20 cellular contexts compared by ENCODE assay signal in the genomic region with DNA sequence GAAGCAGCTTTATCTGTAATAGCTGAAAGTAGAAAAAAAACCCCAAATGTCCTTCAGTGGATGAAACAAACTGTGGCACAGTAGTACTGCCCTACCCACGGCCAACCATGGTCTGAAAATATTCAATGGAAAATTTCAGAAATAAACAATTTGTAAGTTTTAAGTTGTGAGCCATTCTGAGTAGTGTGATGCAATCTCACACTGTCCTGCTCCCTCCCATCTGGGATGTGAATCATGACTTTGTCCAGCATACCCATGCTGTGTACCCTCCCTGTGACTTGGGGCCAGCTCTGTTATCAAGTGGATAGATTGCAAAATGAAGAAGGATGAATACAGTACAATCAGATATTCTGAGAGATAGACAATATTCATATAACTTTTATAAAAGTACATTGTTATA.
DNase-seq lines count a peak whose midpoint lies in the region; ATAC-seq, FAIRE-seq and TF ChIP-seq lines count a peak whose summit lies in the region.
"Had no signal": no experiment of that assay in that cellular context is flagged by ENCODE, and none has a peak within 500 bp of the region (broad histone marks: within the 10 kb centered on the region; RNA-seq: fewer than 3 reads in every experiment).

No MANE protein-coding gene starts in this region.

- DNase-seq in HTR-8/SVneo (ENCODE audit: insufficient read length, low spot score) = no peak
- DNase-seq in adipocyte (ENCODE audit: low read depth) = peak; percentile 58
- DNase-seq in fibroblast of the conjunctiva (ENCODE audit: low read depth) = peak; percentile 13
- no peak for DNase-seq in smooth muscle cell (lab: John Stamatoyannopoulos, UW; ENCODE audit: unreplicated experiment)
- no peak for DNase-seq in activated CD8-positive, alpha-beta memory T cell treated with anti-CD3 and anti-CD28 coated beads, Interleukin-2, amount 50 U/mL, for 4 hours
- DNase-seq in type B pancreatic cell (ENCODE audit: extremely low spot score, unreplicated experiment) = no peak
- DNase-seq: activated gamma-delta T cell; dermis blood vessel endothelial cell; left cardiac atrium; NCI-H69; ovary; stimulated activated CD4-positive, alpha-beta T cell treated with anti-CD3 and anti-CD28 coated beads, Interleukin-4, amount 100 ng/mL, for 4 hours; stimulated activated CD8-positive, alpha-beta memory T cell treated with anti-CD3 and anti-CD28 coated beads, Interleukin-4, amount 100 ng/mL, for 48 hours; T-helper 9 cell had no signal

- no peak overlapping the region for H3K4me3 Mint-ChIP-seq in type B pancreatic cell

- no peaks in the 10 kb centered on the region for H3K9me3 Mint-ChIP-seq in type B pancreatic cell

- no peaks in the 10 kb centered on the region for H3F3A ChIP-seq in smooth muscle cell (ENCODE audit: low read depth)

- peaks cover 11% of the 10 kb centered on the region for H3K4me1 Mint-ChIP-seq in type B pancreatic cell (ENCODE audit: unreplicated experiment)

- peaks cover 22% of the 10 kb centered on the region for H3K4me1 ChIP-seq in adipocyte (ENCODE audit: control insufficient read depth, insufficient read depth, low read length)
- peaks cover 24% of the 10 kb centered on the region for H3K4me1 ChIP-seq in smooth muscle cell (ENCODE audit: low read depth)
- H3K4me1 ChIP-seq: ascending aorta had no signal

- no peaks in the 10 kb centered on the region for H4K20me1 ChIP-seq in smooth muscle cell (ENCODE audit: low read depth)
- H4K20me1 ChIP-seq: BLaER1 had no signal

- H3K4me2 ChIP-seq in smooth muscle cell = peak overlapping the region; percentile 53

- H3K9ac ChIP-seq in adipocyte (ENCODE audit: low read length) = no peak overlapping the region
- H3K9ac ChIP-seq in smooth muscle cell (ENCODE audit: low read depth) = peak overlapping the region; percentile 1
- H3K9ac ChIP-seq: BLaER1 had no signal

- H3K27me3 Mint-ChIP-seq in type B pancreatic cell = no peaks in the 10 kb centered on the region

- H3K36me3 ChIP-seq in adipocyte (ENCODE audit: control insufficient read depth, insufficient read depth, low read length, severe bottlenecking) = peaks cover 1% of the 10 kb centered on the region
- no peaks in the 10 kb centered on the region for H3K36me3 ChIP-seq in smooth muscle cell (ENCODE audit: low read depth)
- H3K36me3 ChIP-seq: ascending aorta, BLaER1, ovary had no signal

- TF ChIP-seq CTCF in smooth muscle cell (IDR thresholded peaks at IDR 0.05; ENCODE audit: borderline replicate concordance, insufficient read depth, poor library complexity, severe bottlenecking) (no peak), type B pancreatic cell (conservative IDR thresholded peaks at IDR 0.05) (no peak)

- H3K9me3 ChIP-seq in adipocyte (ENCODE audit: control insufficient read depth, low read length) = no peaks in the 10 kb centered on the region
- no peaks in the 10 kb centered on the region for H3K9me3 ChIP-seq in smooth muscle cell (replicated peaks; ENCODE audit: low read depth)
- H3K9me3 ChIP-seq: ascending aorta, ovary had no signal

- H3K36me3 Mint-ChIP-seq in type B pancreatic cell = no peaks in the 10 kb centered on the region

- no peak for ATAC-seq in GM21390 (IDR thresholded peaks at IDR 0.05; ENCODE audit: unreplicated experiment)
- ATAC-seq: esophagus mucosa had no signal

- H3K27me3 ChIP-seq in adipocyte (replicated peaks; ENCODE audit: control insufficient read depth, insufficient read depth, low read length) (no peaks in the 10 kb centered on the region), smooth muscle cell (ENCODE audit: low read depth) (peaks cover under 1% of the 10 kb centered on the region)
- H3K27me3 ChIP-seq: ascending aorta, BLaER1, ovary had no signal

- WGBS in smooth muscle cell (ENCODE audit: low lambda C conversion rate) = 43% methylated on average over 1 of the region's 1 CpG

- H2AFZ ChIP-seq in smooth muscle cell (ENCODE audit: low read depth) = no peak overlapping the region

- no peak overlapping the region for H3K4me3 ChIP-seq in adipocyte (ENCODE audit: low read length)
- no peak overlapping the region for H3K4me3 ChIP-seq in smooth muscle cell
- H3K4me3 ChIP-seq: ascending aorta, BLaER1, ovary, SK-N-MC, skin epidermis had no signal

- H3K79me2 ChIP-seq in smooth muscle cell (ENCODE audit: low read depth) = no peaks in the 10 kb centered on the region

- H3K27ac ChIP-seq in smooth muscle cell (ENCODE audit: low read depth) = peak overlapping the region; percentile 25
- H3K27ac ChIP-seq: ascending aorta, BLaER1, ovary, SK-N-MC, skin epidermis had no signal

- FAIRE-seq in HTR-8/SVneo (lab: Jason Lieb, UNC) = peak; percentile 69

- no peak overlapping the region for H3K27ac Mint-ChIP-seq in type B pancreatic cell

Comparison
In these comparisons a context has a peak if more than half of its experiments do, and no peak if none do; other contexts are left out.
1. DNase-seq: peak in adipocyte (single experiment) and fibroblast of the conjunctiva (single experiment); none in HTR-8/SVneo (single experiment), smooth muscle cell (single experiment), activated CD8-positive, alpha-beta memory T cell treated with anti-CD3 and anti-CD28 coated beads, Interleukin-2, amount 50 U/mL, for 4 hours (single experiment) and type B pancreatic cell (single experiment).